22 cellular contexts compared by ENCODE assay signal in the genomic region with DNA sequence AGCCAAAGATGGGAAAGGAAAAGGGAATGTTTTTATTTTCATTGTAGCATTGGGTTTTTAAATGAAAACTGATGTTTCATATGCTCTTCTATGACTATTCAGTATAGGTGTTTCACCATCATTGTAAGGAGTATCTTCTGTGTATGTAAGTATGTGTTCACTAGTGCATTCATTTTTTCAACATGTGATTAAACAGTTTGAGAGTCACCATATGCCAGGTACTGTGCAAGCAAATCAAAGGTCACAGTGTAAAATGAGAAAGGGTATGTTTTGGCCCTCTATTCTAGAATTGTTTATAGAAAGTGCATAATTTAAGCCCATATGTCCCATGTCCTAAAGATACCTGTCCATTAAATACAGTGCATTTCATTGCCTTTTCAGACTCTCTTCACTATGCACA.
DNase-seq lines count a peak whose midpoint lies in the region; ATAC-seq, FAIRE-seq and TF ChIP-seq lines count a peak whose summit lies in the region.
"Had no signal": no experiment of that assay in that cellular context is flagged by ENCODE, and none has a peak within 500 bp of the region (broad histone marks: within the 10 kb centered on the region; RNA-seq: fewer than 3 reads in every experiment).

No MANE protein-coding gene starts in this region.

- H3K27ac ChIP-seq in pancreas, result no peak overlapping the region
- H3K27ac ChIP-seq: BLaER1, PC-9 had no signal

- H3K36me3 ChIP-seq in pancreas, result no peaks in the 10 kb centered on the region
- H3K36me3 ChIP-seq: BLaER1 had no signal

- no peaks in the 10 kb centered on the region for H3K27me3 ChIP-seq in pancreas
- H3K27me3 ChIP-seq: BLaER1 had no signal

- no peaks in the 10 kb centered on the region for H3K9me3 ChIP-seq in pancreas
- H3K9me3 ChIP-seq: BLaER1 had no signal

- H3K4me3 Mint-ChIP-seq in activated T-helper 17 cell treated with anti-CD3 and anti-CD28 coated beads, Interleukin-2, amount 50 U/mL, for 72 hours, result no peak overlapping the region
- H3K4me3 Mint-ChIP-seq: CD4-positive, alpha-beta memory T cell had no signal

- H3K27me3 Mint-ChIP-seq in activated T-helper 17 cell treated with anti-CD3 and anti-CD28 coated beads, Interleukin-2, amount 50 U/mL, for 72 hours, result no peaks in the 10 kb centered on the region
- H3K27me3 Mint-ChIP-seq: CD4-positive, alpha-beta memory T cell had no signal

- H3K4me1 ChIP-seq in pancreas, result peaks cover 0 to 3% (median 3%) of the 10 kb centered on the region in 3 donors
- H3K4me1 ChIP-seq: BLaER1 had no signal

- H3K36me3 Mint-ChIP-seq in activated T-helper 17 cell treated with anti-CD3 and anti-CD28 coated beads, Interleukin-2, amount 50 U/mL, for 72 hours (ENCODE audit: low read depth), result peaks cover 21% of the 10 kb centered on the region

- H3K9me3 Mint-ChIP-seq in activated T-helper 17 cell treated with anti-CD3 and anti-CD28 coated beads, Interleukin-2, amount 50 U/mL, for 72 hours, result no peaks in the 10 kb centered on the region

- TF ChIP-seq CTCF in pancreas (IDR thresholded peaks at IDR 0.05), result no peak

- no peak overlapping the region for H3K4me3 ChIP-seq in pancreas
- H3K4me3 ChIP-seq: BLaER1, PC-9 had no signal

- H3K27ac Mint-ChIP-seq in activated T-helper 17 cell treated with anti-CD3 and anti-CD28 coated beads, Interleukin-2, amount 50 U/mL, for 72 hours, result no peak overlapping the region

- DNase-seq in DMS53 treated with DMSO at 0.1 percent for 48 hours (lab: John Stamatoyannopoulos, UW; ENCODE audit: unreplicated experiment) (peak; percentile 15), NCI-H2029 treated with DMSO at 0.1 percent for 48 hours (lab: John Stamatoyannopoulos, UW) (peak; percentile 59), NCI-H69 (lab: John Stamatoyannopoulos, UW) (peak; percentile 86), pancreas (no peak), NCI-H187 (lab: John Stamatoyannopoulos, UW) (no peak)
- DNase-seq: ACHN; CD4-positive, alpha-beta memory T cell; EL; GOT3; HCEC 1CT; KBM-7; MM.1S; NCI-H1105; NCI-H146; NCI-H526; PC-9; RPMI8226; T-helper 1 cell had no signal

- intact Hi-C loops in pancreas (cut with DNase I), result no loop called here

- ATAC-seq in pancreas (peak; percentile 35 to 67 (median 45)), GM18907 (IDR thresholded peaks at IDR 0.05; ENCODE audit: unreplicated experiment) (no peak)
- ATAC-seq in activated T-helper 17 cell treated with anti-CD3 and anti-CD28 coated beads, Interleukin-2, amount 50 U/mL, for 72 hours (replicated peaks), result no peak
- ATAC-seq: SK-N-SH treated with all-trans-retinoic acid at 6 μM for 48 hours had no signal

- no peaks in the 10 kb centered on the region for H3K4me1 Mint-ChIP-seq in activated T-helper 17 cell treated with anti-CD3 and anti-CD28 coated beads, Interleukin-2, amount 50 U/mL, for 72 hours

- no peak for FAIRE-seq in pancreas (lab: Jason Lieb, UNC)

Comparison
In these comparisons a context has a peak if more than half of its experiments do, and no peak if none do; other contexts are left out.
1. DNase-seq: peak in DMS53 treated with DMSO at 0.1 percent for 48 hours (single experiment), NCI-H2029 treated with DMSO at 0.1 percent for 48 hours (single experiment) and NCI-H69 (single experiment); none in pancreas (0 of 6) and NCI-H187 (0 of 2).
2. ATAC-seq: peak in pancreas (4 of 4); none in GM18907 (single experiment) and activated T-helper 17 cell treated with anti-CD3 and anti-CD28 coated beads, Interleukin-2, amount 50 U/mL, for 72 hours (single experiment).